ENCODE assay signal across 27 cellular contexts in the genomic region with DNA sequence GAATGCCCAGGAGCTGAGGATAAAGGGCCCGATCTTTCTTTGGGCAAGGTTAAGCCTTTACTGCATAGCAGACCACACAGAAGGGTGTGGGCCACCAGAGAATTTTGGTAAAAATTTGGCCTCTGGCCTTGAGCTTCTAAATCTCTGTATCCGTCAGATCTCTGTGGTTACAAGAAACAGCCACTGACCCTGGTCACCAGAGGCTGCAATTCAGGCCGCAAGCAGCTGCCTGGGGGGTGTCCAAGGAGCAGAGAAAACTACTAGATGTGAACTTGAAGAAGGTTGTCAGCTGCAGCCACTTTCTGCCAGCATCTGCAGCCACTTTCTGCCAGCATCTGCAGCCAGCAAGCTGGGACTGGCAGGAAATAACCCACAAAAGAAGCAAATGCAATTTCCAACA. TPM values are rescaled to one million over a fixed set of nuclear protein-coding genes. Genes with fewer than 3 reads are reported as not detected.
A peak's percentile ranks its signal among the peaks of the same experiment; 100 is the strongest.
DNase-seq lines count a peak whose midpoint lies in the region; ATAC-seq and TF ChIP-seq lines count a peak whose summit lies in the region.
"Had no signal": no experiment of that assay in that cellular context is flagged by ENCODE, and none has a peak within 500 bp of the region (broad histone marks: within the 10 kb centered on the region; RNA-seq: fewer than 3 reads in every experiment).

No MANE protein-coding gene starts in this region.

- H3K27ac ChIP-seq in SJSA1: no peak overlapping the region
- H3K27ac ChIP-seq in prostate gland: no peak overlapping the region
- H3K27ac ChIP-seq: upper lobe of right lung had no signal

- no peaks in the 10 kb centered on the region for H3K4me1 Mint-ChIP-seq in neural crest cell
- H3K4me1 Mint-ChIP-seq: activated CD4-positive, alpha-beta T cell treated with anti-CD3 and anti-CD28 coated beads for 36 hours; CD14-positive monocyte; central memory CD8-positive, alpha-beta T cell had no signal

- H3K9me3 Mint-ChIP-seq in neural crest cell: no peaks in the 10 kb centered on the region
- H3K9me3 Mint-ChIP-seq: CD14-positive monocyte; central memory CD8-positive, alpha-beta T cell had no signal

- H3K36me3 ChIP-seq in SJSA1 (peaks cover 76% of the 10 kb centered on the region), prostate gland (no peaks in the 10 kb centered on the region)

- ATAC-seq in HG03469 (IDR thresholded peaks at IDR 0.05; ENCODE audit: unreplicated experiment) (no peak), HG02763 (IDR thresholded peaks at IDR 0.05; ENCODE audit: unreplicated experiment) (no peak)
- ATAC-seq: activated CD4-positive, alpha-beta T cell treated with anti-CD3 and anti-CD28 coated beads for 36 hours; right cardiac atrium; upper lobe of right lung had no signal

- no peaks in the 10 kb centered on the region for H3K27me3 ChIP-seq in SJSA1 (replicated peaks)
- H3K27me3 ChIP-seq in prostate gland (replicated peaks; ENCODE audit: insufficient read depth): no peaks in the 10 kb centered on the region
- H3K27me3 ChIP-seq: upper lobe of right lung had no signal

- intact Hi-C loops in prostate gland (cut with DNase I): no loop called here

- H3K36me3 Mint-ChIP-seq in neural crest cell (ENCODE audit: low read depth): peaks cover 10% of the 10 kb centered on the region

- no peak overlapping the region for H3K4me3 Mint-ChIP-seq in neural crest cell
- H3K4me3 Mint-ChIP-seq: activated CD4-positive, alpha-beta T cell treated with anti-CD3 and anti-CD28 coated beads for 36 hours; CD14-positive monocyte; central memory CD8-positive, alpha-beta T cell had no signal

- no peak for TF ChIP-seq POLR2A in prostate gland (IDR thresholded peaks at IDR 0.05)

- no peaks in the 10 kb centered on the region for H3K27me3 Mint-ChIP-seq in neural crest cell (ENCODE audit: low read depth)
- H3K27me3 Mint-ChIP-seq: activated CD4-positive, alpha-beta T cell treated with anti-CD3 and anti-CD28 coated beads for 36 hours; central memory CD8-positive, alpha-beta T cell had no signal

- TF ChIP-seq CTCF in AG10803 (conservative IDR thresholded peaks at IDR 0.05; ENCODE audit: low read length): no peak
- no peak for TF ChIP-seq CTCF in fibroblast of mammary gland (conservative IDR thresholded peaks at IDR 0.05; ENCODE audit: control insufficient read depth, insufficient read depth, low read depth, low read length)
- no peak for TF ChIP-seq CTCF in neural crest cell (conservative IDR thresholded peaks at IDR 0.05)
- TF ChIP-seq CTCF in prostate gland (IDR thresholded peaks at IDR 0.05): no peak

- H3K4me1 ChIP-seq in SJSA1 (replicated peaks) (peaks cover 19% of the 10 kb centered on the region), prostate gland (replicated peaks) (no peaks in the 10 kb centered on the region)
- H3K4me1 ChIP-seq: HAP-1, upper lobe of right lung had no signal

- H3K4me3 ChIP-seq in AG10803 (ENCODE audit: low read length) (no peak overlapping the region), SJSA1 (no peak overlapping the region), fibroblast of mammary gland (ENCODE audit: control insufficient read depth, low read depth, low read length) (no peak overlapping the region), prostate gland (no peak overlapping the region)
- H3K4me3 ChIP-seq: HAP-1, upper lobe of right lung had no signal

- H3K9me3 ChIP-seq in SJSA1 (replicated peaks) (no peaks in the 10 kb centered on the region), prostate gland (no peaks in the 10 kb centered on the region)
- H3K9me3 ChIP-seq: HAP-1, upper lobe of right lung had no signal

- peak overlapping the region; percentile 27 for H3K27ac Mint-ChIP-seq in neural crest cell (ENCODE audit: unreplicated experiment)
- H3K27ac Mint-ChIP-seq: activated CD4-positive, alpha-beta T cell treated with anti-CD3 and anti-CD28 coated beads for 36 hours; CD14-positive monocyte had no signal

- DNase-seq in AG10803 (ENCODE audit: low read depth) (peak; percentile 82), SJSA1 (ENCODE audit: low read depth in 1 of 2, low spot score in 2 of 2) (peak; percentile 64 to 65), fibroblast of mammary gland (ENCODE audit: low read depth) (peak; percentile 27), neural crest cell (ENCODE audit: low read depth, low spot score) (no peak), prostate gland (ENCODE audit: low spot score) (no peak)
- DNase-seq in activated CD4-positive, CD25-positive, alpha-beta regulatory T cell (lab: John Stamatoyannopoulos, UW): no peak
- DNase-seq: activated CD4-positive, alpha-beta T cell treated with anti-CD3 and anti-CD28 coated beads for 36 hours; activated naive CD4-positive, alpha-beta T cell treated with anti-CD3 and anti-CD28 coated beads, Interleukin-2, amount 50 U/mL, for 16 hours; aorta; KG1; NCI-H146; NCI-H774; right cardiac atrium; SHP77; upper lobe of right lung had no signal

- WGBS in prostate gland: 55% methylated on average over 3 of the region's 3 CpGs

RNA-seq across cellular contexts. Expression of a gene that starts 8.6 kb away (rescaled TPM):
- total RNA-seq in SJSA1 (2014; rRNA removed; shearing (Covaris generic)): 0.06 and 1.6 TPM in 2 replicates
- total RNA-seq in neural crest cell (5.0 and 6.1 TPM in 2 replicates), prostate gland (1 to 10 TPM; 3.6 to 8.1 TPM)

RNA-seq across cellular contexts. Expression of a gene that starts 19.0 kb away (rescaled TPM):
- total RNA-seq in SJSA1 (2014; rRNA removed; shearing (Covaris generic)): 101 and 182 TPM in 2 replicates
- total RNA-seq in neural crest cell (20.4 and 22.5 TPM in 2 replicates), prostate gland (10 to 100 TPM; 30.1 to 35.6 TPM)

RNA-seq across cellular contexts. Expression of a gene that starts 36.3 kb away (rescaled TPM):
- total RNA-seq in SJSA1 (2014; rRNA removed; shearing (Covaris generic)): not detected in 2 replicates
- not detected in 2 replicates for total RNA-seq in neural crest cell
- total RNA-seq in prostate gland: not detected
- total RNA-seq: activated CD4-positive, alpha-beta T cell treated with anti-CD3 and anti-CD28 coated beads for 36 hours; activated CD8-positive, alpha-beta memory T cell treated with anti-CD3 and anti-CD28 coated beads for 36 hours; epithelial cell of proximal tubule; HT-29; kidney epithelial cell; omental fat pad; right cardiac atrium; subcutaneous adipose tissue; upper lobe of right lung had no signal

RNA-seq across cellular contexts. Expression of a gene that starts 49.3 kb away (rescaled TPM):
- 0.37 TPM in 1 of 2 replicates, not detected in the other for total RNA-seq in SJSA1 (2014; rRNA removed; shearing (Covaris generic))
- total RNA-seq in neural crest cell (not detected in 2 replicates), prostate gland (not detected)
- total RNA-seq: activated CD4-positive, alpha-beta T cell treated with anti-CD3 and anti-CD28 coated beads for 36 hours; activated CD8-positive, alpha-beta memory T cell treated with anti-CD3 and anti-CD28 coated beads for 36 hours; aorta; HT-29; lung microvascular endothelial cell; omental fat pad; right cardiac atrium; subcutaneous adipose tissue; upper lobe of right lung had no signal

Comparison
In these comparisons a context has a peak if more than half of its experiments do, and no peak if none do; other contexts are left out.
1. DNase-seq: peak in AG10803 (single experiment), SJSA1 (2 of 2) and fibroblast of mammary gland (single experiment); none in neural crest cell (single experiment), activated CD4-positive, CD25-positive, alpha-beta regulatory T cell (0 of 4) and prostate gland (single experiment).